ENCODE assay signal across 1 cellular context in genomic region chr17:69046130-69046807, GRCh38.
A peak's percentile ranks its signal among the peaks of the same experiment; 100 is the strongest.
TF ChIP-seq lines count a peak whose summit lies in the region.

No MANE protein-coding gene starts in this region.

TF ChIP-seq in K562, 482 proteins besides CTCF, POLR2A, EP300 and RAD21 (continued from another document):
- TF ChIP-seq PBX2 (CRISPR knock-in tag; IDR thresholded peaks at IDR 0.05; ENCODE audit: low read depth) (no peak), PBX2 (tag; conservative IDR thresholded peaks at IDR 0.05; ENCODE audit: low read depth) (0 out of 2 replicates have a peak, but pooled peaks have one; percentile 5), ZC3H11A (IDR thresholded peaks at IDR 0.05; ENCODE audit: low read depth, low read length) (no peak), MCM5 (IDR thresholded peaks at IDR 0.05; ENCODE audit: low read depth) (no peak), HMBOX1 (IDR thresholded peaks at IDR 0.05) (0 out of 2 replicates have a peak, but pooled peaks have one; percentile 34), KAT2B (IDR thresholded peaks at IDR 0.05; ENCODE audit: low read depth, low read length) (no peak), ZNF280B (CRISPR knock-in tag; IDR thresholded peaks at IDR 0.05) (no peak), ATF4 (CRISPR knock-in tag; IDR thresholded peaks at IDR 0.05) (no peak), ZNF695 (CRISPR knock-in tag; IDR thresholded peaks at IDR 0.05) (no peak), ZNF780A (CRISPR knock-in tag; IDR thresholded peaks at IDR 0.05) (no peak), ZFP91 (CRISPR knock-in tag; IDR thresholded peaks at IDR 0.05) (no peak), SAFB (IDR thresholded peaks at IDR 0.05; ENCODE audit: borderline replicate concordance, low read depth, low read length) (no peak), FOSL1 (tag; conservative IDR thresholded peaks at IDR 0.05) (0 out of 2 replicates have a peak, but pooled peaks have one; percentile 23), PRMT5 (CRISPR knock-in tag; IDR thresholded peaks at IDR 0.05) (no peak), USF1 (CRISPR knock-in tag; IDR thresholded peaks at IDR 0.05) (no peak), ZNF592 (IDR thresholded peaks at IDR 0.05) (0 out of 2 replicates have a peak, but pooled peaks have one; percentile 63), SNRNP70 (optimal IDR thresholded peaks at IDR 0.05; ENCODE audit: low read depth, low read length) (no peak), ATF1 (CRISPR knock-in tag; IDR thresholded peaks at IDR 0.05) (no peak), ATF1 (tag; IDR thresholded peaks at IDR 0.05) (no peak), PHF21A (IDR thresholded peaks at IDR 0.05; ENCODE audit: borderline replicate concordance, low read depth) (no peak), ATF2 (CRISPR knock-in tag; IDR thresholded peaks at IDR 0.05) (no peak), ZBTB7A (IDR thresholded peaks at IDR 0.05; ENCODE audit: borderline replicate concordance, control insufficient read depth, low read depth, low read length) (no peak), ZNF175 (CRISPR knock-in tag; IDR thresholded peaks at IDR 0.05; ENCODE audit: low read depth) (no peak), ZFP36 (IDR thresholded peaks at IDR 0.05; ENCODE audit: low read depth, low read length, partially characterized antibody) (no peak), NR2F6 (CRISPR knock-in tag; IDR thresholded peaks at IDR 0.05) (no peak), FOXP4 (CRISPR knock-in tag; IDR thresholded peaks at IDR 0.05; ENCODE audit: borderline replicate concordance) (no peak), CEBPB (tag; IDR thresholded peaks at IDR 0.05) (peak; percentile 79), BACH1 (tag; IDR thresholded peaks at IDR 0.05) (0 out of 2 replicates have a peak, but pooled peaks have one; percentile 26), YY1 (IDR thresholded peaks at IDR 0.05; ENCODE audit: borderline replicate concordance in 1 of 3, control insufficient read depth in 1 of 3, extremely low read depth in 1 of 3, insufficient read depth in 3 of 3, insufficient read length in 1 of 3, insufficient replicate concordance in 2 of 3, low read depth in 1 of 3, low read length in 2 of 3) (no peak), SMARCA4 (IDR thresholded peaks at IDR 0.05) (no peak), HDAC2 (IDR thresholded peaks at IDR 0.05) (no peak), DLX4 (CRISPR knock-in tag; IDR thresholded peaks at IDR 0.05) (no peak)
